8 cellular contexts compared by ENCODE assay signal in the genomic region with DNA sequence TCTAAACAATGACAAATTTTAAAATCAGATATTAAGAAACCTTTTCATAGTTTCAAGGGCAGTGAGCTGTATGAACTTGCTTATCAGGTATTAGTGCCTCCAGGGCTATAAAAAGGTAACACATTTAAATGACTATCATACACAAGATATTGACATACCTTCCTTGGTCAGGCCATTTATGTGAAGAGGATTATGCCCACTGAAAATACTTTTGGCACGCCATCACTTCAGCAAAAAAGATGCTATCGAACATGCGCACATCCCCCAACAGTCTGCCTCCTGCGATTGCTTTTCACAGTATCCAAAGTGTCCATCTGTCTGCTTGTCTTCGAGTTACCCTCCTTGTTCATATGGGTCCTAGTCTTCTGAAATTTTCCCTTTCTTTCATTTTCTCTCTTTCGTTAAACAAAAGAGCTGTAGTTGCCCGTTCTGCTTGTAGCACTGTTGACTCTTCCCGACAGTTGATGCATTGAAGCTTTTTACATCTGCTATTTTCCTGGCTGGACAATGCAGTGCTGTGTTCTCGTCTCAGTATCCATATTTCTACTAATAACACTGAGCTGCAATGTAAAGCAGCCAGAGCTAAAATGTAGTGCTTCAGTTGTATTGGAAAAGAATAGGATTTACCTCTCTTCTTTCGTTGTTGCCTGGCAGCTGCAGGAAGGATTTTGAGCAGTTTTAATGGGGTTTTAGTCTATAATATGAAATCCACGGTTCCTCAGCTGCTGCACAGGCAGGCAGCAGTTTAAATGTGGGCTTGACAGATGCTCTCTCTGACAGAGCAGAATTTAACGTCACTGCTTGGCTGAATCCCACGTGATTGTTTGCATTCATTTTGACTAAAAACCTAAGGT. TPM values are rescaled to one million over a fixed set of nuclear protein-coding genes. Genes with fewer than 3 reads are reported as not detected.
DNase-seq lines count a peak whose midpoint lies in the region; ATAC-seq lines count a peak whose summit lies in the region.

A gene with protein sequence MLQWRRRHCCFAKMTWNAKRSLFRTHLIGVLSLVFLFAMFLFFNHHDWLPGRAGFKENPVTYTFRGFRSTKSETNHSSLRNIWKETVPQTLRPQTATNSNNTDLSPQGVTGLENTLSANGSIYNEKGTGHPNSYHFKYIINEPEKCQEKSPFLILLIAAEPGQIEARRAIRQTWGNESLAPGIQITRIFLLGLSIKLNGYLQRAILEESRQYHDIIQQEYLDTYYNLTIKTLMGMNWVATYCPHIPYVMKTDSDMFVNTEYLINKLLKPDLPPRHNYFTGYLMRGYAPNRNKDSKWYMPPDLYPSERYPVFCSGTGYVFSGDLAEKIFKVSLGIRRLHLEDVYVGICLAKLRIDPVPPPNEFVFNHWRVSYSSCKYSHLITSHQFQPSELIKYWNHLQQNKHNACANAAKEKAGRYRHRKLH (minus strand): TSS at position 753 of the 854 bp plus-strand sequence. CDS start 5,051 bp downstream, outside the sequence.

- intact Hi-C loops in left ventricle myocardium superior (cut with micrococcal nuclease): no loop called here

- ATAC-seq in GM18519 (IDR thresholded peaks at IDR 0.05; ENCODE audit: low FRiP score, unreplicated experiment) (peak; percentile 36), left ventricle myocardium superior (peak; percentile 73), GM21390 (IDR thresholded peaks at IDR 0.05; ENCODE audit: unreplicated experiment) (no peak)

- peak; percentile 84 for DNase-seq in NCI-H2171 treated with DMSO at 0.1 percent for 48 hours (lab: John Stamatoyannopoulos, UW)
- peak; percentile 16 for DNase-seq in amniotic stem cell (lab: John Stamatoyannopoulos, UW)
- DNase-seq in left ventricle myocardium superior: no peak
- DNase-seq in retina: peak; percentile 84
- DNase-seq in HT-29 (ENCODE audit: low spot score): no peak
- no peak for DNase-seq in GM19240 (ENCODE audit: insufficient read length, low spot score)

RNA-seq across cellular contexts. Expression of the gene that starts here (rescaled TPM):
- total RNA-seq in left ventricle myocardium superior: 83.4 TPM
- not detected in 2 replicates for total RNA-seq in HT-29 (2014; rRNA removed; shearing (Covaris generic))

Comparison
In these comparisons a context has a peak if more than half of its experiments do, and no peak if none do; other contexts are left out.
1. RNA of the gene that starts here (total RNA-seq): 83.4 TPM in left ventricle myocardium superior (single experiment); not detected in HT-29; every median in the first group is over 10 times any median in the second.
2. DNase-seq: peak in NCI-H2171 treated with DMSO at 0.1 percent for 48 hours (single experiment), amniotic stem cell (single experiment) and retina (single experiment); none in left ventricle myocardium superior (single experiment), HT-29 (single experiment) and GM19240 (single experiment).